9 cellular contexts compared by ENCODE assay signal in genomic region chr7:150937848-150938561, GRCh38. TPM values are rescaled to one million over a fixed set of nuclear protein-coding genes. Genes with fewer than 3 reads are reported as not detected.
A peak's percentile ranks its signal among the peaks of the same experiment; 100 is the strongest.
DNase-seq lines count a peak whose midpoint lies in the region; ATAC-seq and TF ChIP-seq lines count a peak whose summit lies in the region.
"Had no signal": no experiment of that assay in that cellular context is flagged by ENCODE, and none has a peak within 500 bp of the region (broad histone marks: within the 10 kb centered on the region; RNA-seq: fewer than 3 reads in every experiment).

No MANE protein-coding gene starts in this region.

- BruUV-seq in Caco-2 (replicated peaks; lab: Mats Ljungman, UMichigan), result no TSS peak

- H3K27me3 ChIP-seq in Caco-2 (replicated peaks; ENCODE audit: control insufficient read depth, insufficient read depth, low read length), result no peaks in the 10 kb centered on the region; the same call in 1 of the 2 replicates

- no peaks in the 10 kb centered on the region for H3K9me3 Mint-ChIP-seq in activated CD4-positive, alpha-beta T cell treated with anti-CD3 and anti-CD28 coated beads for 36 hours (ENCODE audit: low read depth)
- H3K9me3 Mint-ChIP-seq in effector memory CD8-positive, alpha-beta T cell, result no peaks in the 10 kb centered on the region
- H3K9me3 Mint-ChIP-seq in Caco-2 (ENCODE audit: unreplicated experiment), result no peaks in the 10 kb centered on the region
- no peaks in the 10 kb centered on the region for H3K9me3 Mint-ChIP-seq in osteocyte (ENCODE audit: unreplicated experiment)

- POLR2A ChIA-PET in activated CD4-positive, alpha-beta T cell treated with anti-CD3 and anti-CD28 coated beads for 36 hours (lab: Charles Lee), result interaction anchor here (0.6 kb wide), 1 partner anchor 582 kb away, joined by 4 read pairs; the partner anchor contains the start of gene RHEB
- POLR2A ChIA-PET in Caco-2 (lab: Charles Lee), result no interaction called here

- CTCF ChIA-PET in activated CD4-positive, alpha-beta T cell treated with anti-CD3 and anti-CD28 coated beads for 36 hours (lab: Charles Lee), result interaction anchor here (0.6 to 1.4 kb wide), 9 partner anchors 10 to 159 kb away, joined by 3 to 5 read pairs (median 4); no protein-coding TSS in a partner anchor
- CTCF ChIA-PET in Caco-2 (lab: Charles Lee), result interaction anchor here (1.1 kb wide), 1 partner anchor 150 kb away, joined by 3 read pairs; no protein-coding TSS in a partner anchor

- peaks cover 40% of the 10 kb centered on the region for H3K4me1 Mint-ChIP-seq in activated CD4-positive, alpha-beta T cell treated with anti-CD3 and anti-CD28 coated beads for 36 hours
- H3K4me1 Mint-ChIP-seq in effector memory CD8-positive, alpha-beta T cell (ENCODE audit: low read depth in 2 of 2), result peaks cover 29 to 37% of the 10 kb centered on the region in 2 donors
- no peaks in the 10 kb centered on the region for H3K4me1 Mint-ChIP-seq in Caco-2 (ENCODE audit: low read depth, unreplicated experiment)
- no peaks in the 10 kb centered on the region for H3K4me1 Mint-ChIP-seq in osteocyte (ENCODE audit: unreplicated experiment)

- H3K9me3 ChIP-seq in Caco-2, result no peaks in the 10 kb centered on the region

- H3K4me1 ChIP-seq in Caco-2, result no peaks in the 10 kb centered on the region

- intact Hi-C loops in activated CD4-positive, alpha-beta T cell treated with anti-CD3 and anti-CD28 coated beads for 36 hours (cut with DNase I, micrococcal nuclease), result no loop called here
- intact Hi-C loops in Caco-2 (cut with micrococcal nuclease; ENCODE audit: unreplicated experiment), result no loop called here

- DNase-seq in activated CD4-positive, alpha-beta T cell treated with anti-CD3 and anti-CD28 coated beads for 36 hours, result peak; percentile 67
- no peak for DNase-seq in activated CD4-positive, alpha-beta T cell treated with anti-CD3 and anti-CD28 coated beads, Interleukin-2, amount 50 U/mL, for 1 hour
- DNase-seq in RPMI8226 (peak; percentile 96), Caco-2 (no peak), NCI-H2171 (lab: John Stamatoyannopoulos, UW) (no peak), osteocyte (ENCODE audit: extremely low spot score, unreplicated experiment) (no peak)
- peak in 1 of 3 experiments; percentile 18 for DNase-seq in effector memory CD8-positive, alpha-beta T cell
- DNase-seq in stimulated activated naive CD8-positive, alpha-beta T cell treated with anti-CD3 and anti-CD28 coated beads, Interleukin-15, Interleukin-2, amounts not matched to agents 100 U/mL and 50 U/mL, for 24 hours, result peak; percentile 41
- DNase-seq: AML-193 had no signal

- peak overlapping the region; percentile 40 for H3K4me3 Mint-ChIP-seq in activated CD4-positive, alpha-beta T cell treated with anti-CD3 and anti-CD28 coated beads for 36 hours
- H3K4me3 Mint-ChIP-seq in effector memory CD8-positive, alpha-beta T cell, result peak overlapping the region; percentile 54 to 61
- H3K4me3 Mint-ChIP-seq in Caco-2 (ENCODE audit: unreplicated experiment), result no peak overlapping the region
- no peak overlapping the region for H3K4me3 Mint-ChIP-seq in osteocyte (ENCODE audit: unreplicated experiment)

- no peaks in the 10 kb centered on the region for H3K36me3 Mint-ChIP-seq in activated CD4-positive, alpha-beta T cell treated with anti-CD3 and anti-CD28 coated beads for 36 hours (ENCODE audit: low read depth)
- H3K36me3 Mint-ChIP-seq in effector memory CD8-positive, alpha-beta T cell (ENCODE audit: insufficient read depth), result no peaks in the 10 kb centered on the region
- no peaks in the 10 kb centered on the region for H3K36me3 Mint-ChIP-seq in Caco-2 (ENCODE audit: insufficient read depth, unreplicated experiment)
- no peaks in the 10 kb centered on the region for H3K36me3 Mint-ChIP-seq in osteocyte (ENCODE audit: unreplicated experiment)

- ATAC-seq in activated CD4-positive, alpha-beta T cell treated with anti-CD3 and anti-CD28 coated beads for 36 hours, result peak; percentile 78
- ATAC-seq in effector memory CD8-positive, alpha-beta T cell (replicated peaks), result peak; percentile 43
- peak; percentile 79 for ATAC-seq in stimulated activated naive CD8-positive, alpha-beta T cell treated with anti-CD3 and anti-CD28 coated beads, Interleukin-15, Interleukin-2, amounts not matched to agents 100 U/mL and 50 U/mL, for 24 hours

- H3K27ac Mint-ChIP-seq in activated CD4-positive, alpha-beta T cell treated with anti-CD3 and anti-CD28 coated beads for 36 hours, result no peak overlapping the region
- no peak overlapping the region for H3K27ac Mint-ChIP-seq in effector memory CD8-positive, alpha-beta T cell
- H3K27ac Mint-ChIP-seq in Caco-2 (ENCODE audit: unreplicated experiment) (no peak overlapping the region), osteocyte (ENCODE audit: unreplicated experiment) (no peak overlapping the region)

- H3K4me3 ChIP-seq in Caco-2 (ENCODE audit: low read depth, low read length), result no peak overlapping the region

- TF ChIP-seq CTCF in Caco-2 (IDR thresholded peaks at IDR 0.05; ENCODE audit: insufficient read depth in 1 of 2, low read depth in 1 of 2, low read length in 1 of 2, severe bottlenecking in 1 of 2, unreplicated experiment in 1 of 2), result no peak
- TF ChIP-seq CTCF in osteocyte (IDR thresholded peaks at IDR 0.05), result no peak

- no peaks in the 10 kb centered on the region for H3K36me3 ChIP-seq in Caco-2 (ENCODE audit: control insufficient read depth, insufficient read depth, low read length)

- no peaks in the 10 kb centered on the region for H3K27me3 Mint-ChIP-seq in activated CD4-positive, alpha-beta T cell treated with anti-CD3 and anti-CD28 coated beads for 36 hours
- peaks cover 5 to 14% of the 10 kb centered on the region in 2 donors for H3K27me3 Mint-ChIP-seq in effector memory CD8-positive, alpha-beta T cell
- peaks cover 22% of the 10 kb centered on the region for H3K27me3 Mint-ChIP-seq in Caco-2 (ENCODE audit: insufficient read depth, unreplicated experiment)
- peaks cover 24% of the 10 kb centered on the region for H3K27me3 Mint-ChIP-seq in osteocyte (ENCODE audit: unreplicated experiment)

RNA-seq across cellular contexts. Expression of gene KCNH2, which starts 40.1 kb away (rescaled TPM):
- total RNA-seq in activated CD4-positive, alpha-beta T cell treated with anti-CD3 and anti-CD28 coated beads for 36 hours, result under 1 TPM; 0.48 to 0.54 TPM
- total RNA-seq in Caco-2 (2022), result 0.60 and 0.66 TPM in 2 replicates
- total RNA-seq in osteocyte, result not detected in 2 replicates

RNA-seq across cellular contexts. Expression of gene NOS3, which starts 52.8 kb away (rescaled TPM):
- 10 to 100 TPM in 1 of 2 experiments, 1 to 10 TPM in 1; 9.3 to 11.1 TPM for total RNA-seq in activated CD4-positive, alpha-beta T cell treated with anti-CD3 and anti-CD28 coated beads for 36 hours
- total RNA-seq in Caco-2 (2022) (1.1 TPM in 1 of 2 replicates, not detected in the other), osteocyte (0.73 TPM in 1 of 2 replicates, not detected in the other)

Comparison
In these comparisons a context has a peak if more than half of its experiments do, and no peak if none do; other contexts are left out.
1. DNase-seq: peak in activated CD4-positive, alpha-beta T cell treated with anti-CD3 and anti-CD28 coated beads for 36 hours (single experiment), RPMI8226 (single experiment) and stimulated activated naive CD8-positive, alpha-beta T cell treated with anti-CD3 and anti-CD28 coated beads, Interleukin-15, Interleukin-2, amounts not matched to agents 100 U/mL and 50 U/mL, for 24 hours (single experiment); none in activated CD4-positive, alpha-beta T cell treated with anti-CD3 and anti-CD28 coated beads, Interleukin-2, amount 50 U/mL, for 1 hour (single experiment), Caco-2 (0 of 2), NCI-H2171 (single experiment) and osteocyte (single experiment).
2. H3K4me3 Mint-ChIP-seq: peak in activated CD4-positive, alpha-beta T cell treated with anti-CD3 and anti-CD28 coated beads for 36 hours (single experiment) and effector memory CD8-positive, alpha-beta T cell (2 of 2); none in Caco-2 (single experiment) and osteocyte (single experiment).
3. Peak in every context shown above with its lines, with median percentiles within 50 percentile points of each other: ATAC-seq.